Comparison of ENCODE assay signal across 21 cellular contexts in genomic region chr5:181212934-181213333, GRCh38. TPM values are rescaled to one million over a fixed set of nuclear protein-coding genes. Genes with fewer than 3 reads are reported as not detected.
"Had no signal": no experiment of that assay in that cellular context is flagged by ENCODE, and none has a peak within 500 bp of the region (broad histone marks: within the 10 kb centered on the region; RNA-seq: fewer than 3 reads in every experiment).

No MANE protein-coding gene starts in this region.

- H3K4me3 ChIP-seq: esophagus squamous epithelium, right lobe of liver, transverse colon, uterus had no signal

- H3K4me1 ChIP-seq: uterus had no signal

- H3K27me3 ChIP-seq: esophagus squamous epithelium, right lobe of liver, transverse colon, uterus had no signal

- H3K9me3 ChIP-seq: esophagus squamous epithelium, right lobe of liver, transverse colon, uterus had no signal

- DNase-seq: activated CD4-positive, CD25-positive, alpha-beta regulatory T cell treated with anti-CD3 and anti-CD28 coated beads, Interleukin-2, amount 50 U/mL, for 72 hours; activated gamma-delta T cell treated with Interleukin-2 at 50 U/mL for 16 hours; activated T-cell treated with anti-CD3 and anti-CD28 coated beads, Interleukin-2, amount 50 U/mL, for 1 hour; aorta; cerebellar nuclear complex; cortex of kidney; endodermal cell; esophagus squamous epithelium; kidney; midbrain; natural killer cell; right lobe of liver; small intestine; stimulated activated CD4-positive, alpha-beta T cell treated with anti-CD3 and anti-CD28 coated beads, Interleukin-2, amount 100 ng/mL, for 24 hours; transverse colon; uterus; WERI-Rb-1 had no signal

- FAIRE-seq: bronchial epithelial cell, kidney, small intestine had no signal

- H3K27ac ChIP-seq: esophagus squamous epithelium, right lobe of liver, transverse colon, uterus, WERI-Rb-1 had no signal

- H3K36me3 ChIP-seq: esophagus squamous epithelium, right lobe of liver, transverse colon, uterus, WERI-Rb-1 had no signal

- ATAC-seq: activated naive CD4-positive, alpha-beta T cell treated with anti-CD3 and anti-CD28 coated beads, Interleukin-2, amount 50 U/mL, for 72 hours; left lobe of liver; natural killer cell; right lobe of liver; stimulated activated effector memory CD8-positive, alpha-beta T cell treated with anti-CD3 and anti-CD28 coated beads, Interleukin-12 subunit alpha, Interleukin-12 subunit beta, amount 100 ng/mL, for 72 hours had no signal

RNA-seq across cellular contexts. Expression of gene TRIM7, which starts 7.9 kb away (rescaled TPM):
- total RNA-seq: endodermal cell had no signal
